In genomic region chr17:15502315-15503112, GRCh38 we compare ENCODE assay signal across 8 cellular contexts. TPM values are rescaled to one million over a fixed set of nuclear protein-coding genes. Genes with fewer than 3 reads are reported as not detected.
DNase-seq lines count a peak whose midpoint lies in the region; ATAC-seq and TF ChIP-seq lines count a peak whose summit lies in the region.

No MANE protein-coding gene starts in this region.

- intact Hi-C loops in left cardiac atrium (cut with DNase I) = loop anchor here (1.0 to 5.0 kb wide), 4 partner anchors 65 to 242 kb away; no protein-coding TSS in a partner anchor

- WGBS in urinary bladder = 14% methylated on average over 32 of the region's 32 CpGs

- peak; percentile 57 for DNase-seq in HK-2 (ENCODE audit: unreplicated experiment)
- peak; percentile 74 for DNase-seq in SW480 (ENCODE audit: low spot score)
- DNase-seq in amniotic epithelial cell (ENCODE audit: low read depth) = peak; percentile 52
- peak; percentile 93 for DNase-seq in left cardiac atrium
- peak; percentile 87 for DNase-seq in putamen (ENCODE audit: low spot score)

- H3K36me3 ChIP-seq in urinary bladder (ENCODE audit: insufficient read depth) = no peaks in the 10 kb centered on the region

- ATAC-seq in GM19372 (IDR thresholded peaks at IDR 0.05; ENCODE audit: low read depth, unreplicated experiment) (peak; percentile 94), left cardiac atrium (peak; percentile 95)

- H3K27ac ChIP-seq in C4-2B (no peak overlapping the region), urinary bladder (ENCODE audit: low read depth) (peak overlapping the region; percentile 79)

- peak; percentile 97 for TF ChIP-seq CTCF in C4-2B (conservative IDR thresholded peaks at IDR 0.05)

- no peaks in the 10 kb centered on the region for H3K4me1 ChIP-seq in urinary bladder (ENCODE audit: insufficient read depth)

- peak overlapping the region; percentile 0 for H3K4me3 ChIP-seq in urinary bladder (ENCODE audit: low read depth, low read length)

RNA-seq across cellular contexts. Expression of gene CDRT4, which starts 35.1 kb away (rescaled TPM):
- total RNA-seq in left cardiac atrium = 1 to 10 TPM; 1.7 to 4.9 TPM
- 14.4 TPM for total RNA-seq in urinary bladder
- polyA plus RNA-seq in urinary bladder = 1.9 TPM
